In genomic region chr10:24519950-24520349, GRCh38 we compare ENCODE assay signal across 12 cellular contexts.
A peak's percentile ranks its signal among the peaks of the same experiment; 100 is the strongest.
DNase-seq lines count a peak whose midpoint lies in the region; ATAC-seq and TF ChIP-seq lines count a peak whose summit lies in the region.
"Had no signal": no experiment of that assay in that cellular context is flagged by ENCODE, and none has a peak within 500 bp of the region (broad histone marks: within the 10 kb centered on the region; RNA-seq: fewer than 3 reads in every experiment).

No MANE protein-coding gene starts in this region.

- H3K9me3 ChIP-seq in T-helper 17 cell (ENCODE audit: control insufficient read depth, low read length, poor library complexity, severe bottlenecking), result no peaks in the 10 kb centered on the region
- no peaks in the 10 kb centered on the region for H3K9me3 ChIP-seq in PC-3 (ENCODE audit: low read length)

- TF ChIP-seq CTCF in omental fat pad (IDR thresholded peaks at IDR 0.05) (no peak), PC-3 (conservative IDR thresholded peaks at IDR 0.05; ENCODE audit: low read depth, low read length) (no peak)

- ATAC-seq in GM21723 (IDR thresholded peaks at IDR 0.05; ENCODE audit: unreplicated experiment) (peak; percentile 56), T-helper 17 cell (peak; percentile 93), omental fat pad (ENCODE audit: low FRiP score) (no peak), GM19324 (IDR thresholded peaks at IDR 0.05; ENCODE audit: low FRiP score, unreplicated experiment) (no peak), PC-3 (no peak)

- no peak overlapping the region for H3K4me2 ChIP-seq in PC-3 (ENCODE audit: low read length)

- H3K27ac Mint-ChIP-seq in T-helper 17 cell, result peak overlapping the region; percentile 86

- no peak overlapping the region for H3K4me3 ChIP-seq in PC-3 (ENCODE audit: low read length)

- POLR2A ChIA-PET in PC-3 (lab: Charles Lee; ENCODE audit: unreplicated experiment), result no interaction called here

- no peak overlapping the region for H3K9ac ChIP-seq in PC-3 (ENCODE audit: low read length)

- CTCF ChIA-PET in PC-3 (lab: Charles Lee), result no interaction called here

- no peaks in the 10 kb centered on the region for H4K20me1 ChIP-seq in PC-3 (ENCODE audit: low read length)

- intact Hi-C loops in posterior cingulate gyrus (cut with DNase I), result loop anchor here (2.0 to 5.0 kb wide), 2 partner anchors 313 to 525 kb away; partner anchors contain the start of gene KIAA1217
- intact Hi-C loops in PC-3 (cut with micrococcal nuclease), result loop anchor here (2.0 to 10.0 kb wide), 3 partner anchors 155 to 525 kb away; partner anchors contain the start of gene KIAA1217

- H3K79me2 ChIP-seq in PC-3 (ENCODE audit: low read length), result no peaks in the 10 kb centered on the region

- DNase-seq in T-helper 17 cell (peak in 2 of 3 donors; percentile 11 to 14), posterior cingulate gyrus (no peak), omental fat pad (ENCODE audit: low spot score) (no peak), PC-3 (no peak)
- DNase-seq in activated naive CD4-positive, alpha-beta T cell treated with anti-CD3 and anti-CD28 coated beads, Interleukin-2, amount 50 U/mL, for 16 hours, result peak; percentile 23
- DNase-seq in stimulated activated CD4-positive, alpha-beta T cell treated with anti-CD3 and anti-CD28 coated beads, Interleukin-2, amount 100 ng/mL, for 4 hours (ENCODE audit: low read depth), result peak; percentile 6
- DNase-seq: DND-41, hippocampal formation, Karpas-422 had no signal

- peaks cover 2% of the 10 kb centered on the region for H3K36me3 Mint-ChIP-seq in T-helper 17 cell (ENCODE audit: low read depth)

- no peaks in the 10 kb centered on the region for H3K4me1 ChIP-seq in PC-3 (ENCODE audit: insufficient read depth, low read length)

- H3K27ac ChIP-seq in PC-3 (ENCODE audit: low read length), result no peak overlapping the region

- no TSS peak for BruUV-seq in PC-3 (replicated peaks; lab: Mats Ljungman, UMichigan)

- H3F3A ChIP-seq in PC-3 (ENCODE audit: low read length, unreplicated experiment), result no peaks in the 10 kb centered on the region

- no peaks in the 10 kb centered on the region; the same call in 1 of the 2 replicates for H3K36me3 ChIP-seq in PC-3 (ENCODE audit: low read depth, low read length)

- no peaks in the 10 kb centered on the region for H3K9me2 ChIP-seq in PC-3 (replicated peaks; ENCODE audit: low read length)

- H3K4me1 Mint-ChIP-seq in T-helper 17 cell, result peaks cover 9% of the 10 kb centered on the region
- H3K4me1 Mint-ChIP-seq: neural crest cell had no signal

- no peak overlapping the region for H2AFZ ChIP-seq in PC-3 (ENCODE audit: low read length)

- peak overlapping the region; percentile 83 for H3K4me3 Mint-ChIP-seq in T-helper 17 cell
- H3K4me3 Mint-ChIP-seq: neural crest cell had no signal

- H3K27me3 Mint-ChIP-seq in T-helper 17 cell, result peaks cover 22% of the 10 kb centered on the region

- H3K27me3 ChIP-seq in PC-3 (ENCODE audit: low read length), result no peaks in the 10 kb centered on the region

Comparison
In these comparisons a context has a peak if more than half of its experiments do, and no peak if none do; other contexts are left out.
1. ATAC-seq: peak in GM21723 (single experiment) and T-helper 17 cell (single experiment); none in omental fat pad (single experiment), GM19324 (single experiment) and PC-3 (single experiment).
2. DNase-seq: peak in T-helper 17 cell (2 of 3), activated naive CD4-positive, alpha-beta T cell treated with anti-CD3 and anti-CD28 coated beads, Interleukin-2, amount 50 U/mL, for 16 hours (single experiment) and stimulated activated CD4-positive, alpha-beta T cell treated with anti-CD3 and anti-CD28 coated beads, Interleukin-2, amount 100 ng/mL, for 4 hours (single experiment); none in posterior cingulate gyrus (0 of 10), omental fat pad (single experiment) and PC-3 (single experiment).